ENCODE assay signal across 10 cellular contexts in the genomic region with DNA sequence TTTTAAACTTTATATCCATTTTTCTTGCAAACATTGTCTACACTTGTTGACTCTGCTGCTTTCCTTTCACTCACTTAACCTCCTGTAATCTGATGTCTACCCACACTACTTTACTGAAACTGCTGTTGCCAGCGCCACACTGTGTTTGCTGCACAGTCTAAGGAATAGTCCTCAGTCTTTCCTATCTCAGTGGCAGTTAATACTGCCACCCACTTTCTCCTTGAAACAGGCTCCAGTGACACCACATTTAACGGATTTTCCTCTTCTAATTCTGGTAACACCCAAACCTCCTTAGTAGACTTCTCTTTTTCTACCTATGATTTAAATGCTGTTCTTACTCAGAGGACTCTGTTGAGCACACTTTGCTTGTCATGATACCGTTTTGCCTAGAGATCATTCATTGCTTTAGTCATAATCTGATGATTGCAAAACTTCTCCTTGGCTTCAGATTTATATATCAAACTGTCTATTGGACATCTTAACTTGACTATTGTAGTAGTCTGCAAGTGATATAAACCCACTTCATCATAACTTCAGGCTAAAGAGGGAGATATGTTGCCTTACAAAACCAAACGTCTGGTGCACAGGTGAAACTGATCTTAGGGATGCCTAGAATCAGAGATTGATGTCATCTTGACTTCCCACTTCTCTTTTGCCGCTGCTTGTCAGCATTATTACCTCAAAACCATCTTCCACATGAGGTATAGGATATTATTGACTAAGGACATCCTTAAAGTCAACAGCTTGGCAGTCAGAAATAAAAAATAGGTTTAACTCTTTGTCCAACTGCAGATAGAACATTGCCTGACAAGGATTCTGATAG.
DNase-seq lines count a peak whose midpoint lies in the region; ATAC-seq, FAIRE-seq and TF ChIP-seq lines count a peak whose summit lies in the region.
"Had no signal": no experiment of that assay in that cellular context is flagged by ENCODE, and none has a peak within 500 bp of the region (broad histone marks: within the 10 kb centered on the region; RNA-seq: fewer than 3 reads in every experiment).

No MANE protein-coding gene starts in this region.

- peak; percentile 89 for FAIRE-seq in GM12892 (lab: Jason Lieb, UNC)
- FAIRE-seq in keratinocyte (lab: Jason Lieb, UNC): peak; percentile 26

- no peak overlapping the region for H2AFZ ChIP-seq in keratinocyte (ENCODE audit: control insufficient read depth, low read length)

- H3K4me1 ChIP-seq in RWPE2 (ENCODE audit: insufficient read depth, poor library complexity, severe bottlenecking) (peaks cover 2% of the 10 kb centered on the region), keratinocyte (ENCODE audit: control insufficient read depth, extremely low read depth, insufficient read depth, low read length) (no peaks in the 10 kb centered on the region)

- TF ChIP-seq CTCF in RWPE2 (IDR thresholded peaks at IDR 0.05; ENCODE audit: poor library complexity, severe bottlenecking) (no peak), keratinocyte (optimal IDR thresholded peaks at IDR 0.05 in 1 of 3, IDR thresholded peaks at IDR 0.05 in 1 of 3, conservative IDR thresholded peaks at IDR 0.05 in 1 of 3; ENCODE audit: extremely low read depth in 1 of 3, insufficient read depth in 2 of 3, low read length in 3 of 3) (peak in 1 of 3 experiments; percentile 0)

- H3K27ac ChIP-seq in RWPE2 (ENCODE audit: poor library complexity, severe bottlenecking) (no peak overlapping the region), keratinocyte (ENCODE audit: control insufficient read depth, insufficient read depth, low read length) (no peak overlapping the region)
- H3K27ac ChIP-seq: psoas muscle had no signal

- dilution Hi-C loops in keratinocyte (cut with MboI; ENCODE audit: extremely low pct_ligation_motif_present, low sequenced_read_pairs): no loop called here

- H3K79me2 ChIP-seq in keratinocyte (ENCODE audit: control insufficient read depth, insufficient read depth, low read length): peaks cover 17% of the 10 kb centered on the region

- no peak overlapping the region for H3K4me3 ChIP-seq in RWPE2 (ENCODE audit: severe bottlenecking)
- no peak overlapping the region for H3K4me3 ChIP-seq in keratinocyte (ENCODE audit: control insufficient read depth in 2 of 3, extremely low read depth in 1 of 3, insufficient read depth in 2 of 3, low read depth in 1 of 3, low read length in 3 of 3)
- H3K4me3 ChIP-seq: psoas muscle had no signal

- H4K20me1 ChIP-seq in keratinocyte (ENCODE audit: control insufficient read depth, extremely low read depth, insufficient read depth, low read length): no peaks in the 10 kb centered on the region

- H3K27me3 ChIP-seq in RWPE2 (ENCODE audit: insufficient read depth, poor library complexity, severe bottlenecking) (no peaks in the 10 kb centered on the region), keratinocyte (ENCODE audit: control insufficient read depth, extremely low read depth, insufficient read depth, low read length) (no peaks in the 10 kb centered on the region)

- no peaks in the 10 kb centered on the region for H3K9me1 ChIP-seq in keratinocyte (ENCODE audit: control insufficient read depth, extremely low read depth, insufficient read depth, low read length)

- H3K36me3 ChIP-seq in RWPE2 (ENCODE audit: low read depth) (peaks cover 19% of the 10 kb centered on the region), keratinocyte (ENCODE audit: control insufficient read depth in 2 of 2, extremely low read depth in 1 of 2, insufficient read depth in 2 of 2, low read length in 2 of 2) (peaks cover 0 to 3% of the 10 kb centered on the region in 2 experiments)

- ATAC-seq in HG02610 (IDR thresholded peaks at IDR 0.05; ENCODE audit: unreplicated experiment): peak; percentile 71
- 0 out of 3 replicates have a peak, but pooled peaks have one; percentile 29 for ATAC-seq in RWPE2 (ENCODE audit: low read depth)
- ATAC-seq: psoas muscle had no signal

- TF ChIP-seq POLR2A in GM12892 (IDR thresholded peaks at IDR 0.05; ENCODE audit: low read depth, low read length) (no peak), erythroblast (IDR thresholded peaks at IDR 0.05; ENCODE audit: low read length) (no peak)

- DNase-seq in GM12892 (ENCODE audit: insufficient read length) (no peak), RWPE2 (ENCODE audit: low spot score) (no peak), keratinocyte (ENCODE audit: low read depth, low spot score) (no peak), NCI-H345 treated with DMSO at 0.1 percent for 48 hours (lab: John Stamatoyannopoulos, UW; ENCODE audit: unreplicated experiment) (no peak), NCI-H510A (lab: John Stamatoyannopoulos, UW) (no peak), D341Med (ENCODE audit: low spot score) (no peak), erythroblast (lab: John Stamatoyannopoulos, UW) (no peak)
- DNase-seq: EL, psoas muscle had no signal

- H3K9ac ChIP-seq in keratinocyte (ENCODE audit: control insufficient read depth, extremely low read depth, insufficient read depth, low read length): no peak overlapping the region

- H3K9me3 ChIP-seq in RWPE2 (ENCODE audit: severe bottlenecking) (no peaks in the 10 kb centered on the region), keratinocyte (ENCODE audit: control insufficient read depth, low read depth, low read length) (no peaks in the 10 kb centered on the region)
- H3K9me3 ChIP-seq: psoas muscle had no signal

- H3K4me2 ChIP-seq in keratinocyte (ENCODE audit: control insufficient read depth, extremely low read depth, insufficient read depth, low read depth, low read length): no peak overlapping the region
